Comparison of ENCODE assay signal across 29 cellular contexts in genomic region chr12:83321971-83322370, GRCh38.
"Had no signal": no experiment of that assay in that cellular context is flagged by ENCODE, and none has a peak within 500 bp of the region (broad histone marks: within the 10 kb centered on the region; RNA-seq: fewer than 3 reads in every experiment).

No MANE protein-coding gene starts in this region.

- H3K27me3 Mint-ChIP-seq: natural killer cell treated with Interleukin-12 subunit alpha and Interleukin-12 subunit beta and Interleukin-15 and Interleukin-18, amount 100 ng/mL, for 72 hours; progenitor cell of endocrine pancreas; stimulated activated naive B cell treated with anti-CD40 and anti-IgM and Interleukin-4, amounts not matched to agents 10 μg/mL and 1 μg/mL and 100 μg/mL, for 72 hours; stimulated activated naive CD8-positive, alpha-beta T cell treated with anti-CD3 and anti-CD28 coated beads, Interleukin-15, Interleukin-2, amounts not matched to agents 100 ng/mL and 50 ng/mL, for 24 hours had no signal

- DNase-seq: nephron progenitor cell; occipital lobe; ovary; posterior cingulate gyrus; psoas muscle; right cardiac atrium; right lobe of liver; sigmoid colon; small intestine; stimulated activated CD4-positive, alpha-beta T cell treated with anti-CD3 and anti-CD28 coated beads, Interleukin-15, amount 100 ng/mL, for 24 hours; stimulated activated CD4-positive, alpha-beta T cell treated with anti-CD3 and anti-CD28 coated beads, Interleukin-2, amount 100 ng/mL, for 24 hours; stimulated activated CD4-positive, alpha-beta T cell treated with anti-CD3 and anti-CD28 coated beads, Interleukin-2, amount 100 ng/mL, for 48 hours; stimulated activated CD4-positive, alpha-beta T cell treated with anti-CD3 and anti-CD28 coated beads, Interleukin-4, amount 100 ng/mL, for 24 hours; stimulated activated naive B cell treated with anti-CD40 and anti-IgM and Interleukin-4, amounts not matched to agents 10 μg/mL and 1 μg/mL and 100 μg/mL, for 72 hours; stimulated activated naive CD4-positive, alpha-beta T cell treated with Interleukin-2 at 50 U/mL for 16 hours; stomach; thyroid gland; trophoblast cell; upper lobe of left lung had no signal

- H3K9ac ChIP-seq: parathyroid adenoma had no signal

- H3K9me3 ChIP-seq: neutrophil, ovary, psoas muscle, right lobe of liver, sigmoid colon, stomach, thoracic aorta, thyroid gland, tibial nerve, upper lobe of left lung, vagina had no signal

- H2AFZ ChIP-seq: parathyroid adenoma had no signal

- H3K4me3 Mint-ChIP-seq: natural killer cell treated with Interleukin-12 subunit alpha and Interleukin-12 subunit beta and Interleukin-15 and Interleukin-18, amount 100 ng/mL, for 72 hours; nephron progenitor cell; neural crest cell; stimulated activated effector memory CD8-positive, alpha-beta T cell treated with anti-CD3 and anti-CD28 coated beads, Interleukin-12 subunit alpha, Interleukin-12 subunit beta, amount 100 ng/mL, for 72 hours; stimulated activated naive B cell treated with anti-CD40 and anti-IgM and Interleukin-4, amounts not matched to agents 10 μg/mL and 1 μg/mL and 100 μg/mL, for 72 hours; stimulated activated naive CD8-positive, alpha-beta T cell treated with anti-CD3 and anti-CD28 coated beads, Interleukin-15, Interleukin-2, amounts not matched to agents 100 ng/mL and 50 ng/mL, for 24 hours had no signal

- H3K4me1 ChIP-seq: parathyroid adenoma, psoas muscle, right lobe of liver, stomach, tibial nerve, upper lobe of left lung had no signal

- H3K36me3 ChIP-seq: neutrophil, ovary, right lobe of liver, sigmoid colon, stomach, thoracic aorta, thyroid gland, tibial nerve, upper lobe of left lung, vagina had no signal

- H3K79me2 ChIP-seq: parathyroid adenoma had no signal

- H3K27me3 ChIP-seq: neutrophil, ovary, right lobe of liver, sigmoid colon, stomach, thyroid gland, tibial nerve, upper lobe of left lung, vagina had no signal

- H3K4me3 ChIP-seq: ovary, psoas muscle, right lobe of liver, sigmoid colon, stomach, thoracic aorta, thyroid gland, tibial nerve, upper lobe of left lung, vagina had no signal

- H3K27ac Mint-ChIP-seq: natural killer cell treated with Interleukin-12 subunit alpha and Interleukin-12 subunit beta and Interleukin-15 and Interleukin-18, amount 100 ng/mL, for 72 hours; nephron progenitor cell; progenitor cell of endocrine pancreas; stimulated activated effector memory CD8-positive, alpha-beta T cell treated with anti-CD3 and anti-CD28 coated beads, Interleukin-12 subunit alpha, Interleukin-12 subunit beta, amount 100 ng/mL, for 72 hours; stimulated activated naive B cell treated with anti-CD40 and anti-IgM and Interleukin-4, amounts not matched to agents 10 μg/mL and 1 μg/mL and 100 μg/mL, for 72 hours; stimulated activated naive CD8-positive, alpha-beta T cell treated with anti-CD3 and anti-CD28 coated beads, Interleukin-15, Interleukin-2, amounts not matched to agents 100 ng/mL and 50 ng/mL, for 24 hours had no signal

- H3K9me3 Mint-ChIP-seq: nephron progenitor cell, neural crest cell had no signal

- H3K4me1 Mint-ChIP-seq: neural crest cell; stimulated activated effector memory CD8-positive, alpha-beta T cell treated with anti-CD3 and anti-CD28 coated beads, Interleukin-12 subunit alpha, Interleukin-12 subunit beta, amount 100 ng/mL, for 72 hours; stimulated activated naive B cell treated with anti-CD40 and anti-IgM and Interleukin-4, amounts not matched to agents 10 μg/mL and 1 μg/mL and 100 μg/mL, for 72 hours had no signal

- ATAC-seq: natural killer cell treated with Interleukin-12 subunit alpha and Interleukin-12 subunit beta and Interleukin-15 and Interleukin-18, amount 100 ng/mL, for 72 hours; psoas muscle; right cardiac atrium; right lobe of liver; stimulated activated effector memory CD8-positive, alpha-beta T cell treated with anti-CD3 and anti-CD28 coated beads, Interleukin-12 subunit alpha, Interleukin-12 subunit beta, amount 100 ng/mL, for 72 hours; stimulated activated naive B cell treated with anti-CD40 and anti-IgM and Interleukin-4, amounts not matched to agents 10 μg/mL and 1 μg/mL and 100 μg/mL, for 72 hours had no signal

- H3K36me3 Mint-ChIP-seq: natural killer cell treated with Interleukin-12 subunit alpha and Interleukin-12 subunit beta and Interleukin-15 and Interleukin-18, amount 100 ng/mL, for 72 hours; stimulated activated effector memory CD8-positive, alpha-beta T cell treated with anti-CD3 and anti-CD28 coated beads, Interleukin-12 subunit alpha, Interleukin-12 subunit beta, amount 100 ng/mL, for 72 hours; stimulated activated naive B cell treated with anti-CD40 and anti-IgM and Interleukin-4, amounts not matched to agents 10 μg/mL and 1 μg/mL and 100 μg/mL, for 72 hours had no signal

- H3K27ac ChIP-seq: neutrophil, ovary, parathyroid adenoma, psoas muscle, right lobe of liver, sigmoid colon, stomach, thoracic aorta, thyroid gland, tibial nerve, upper lobe of left lung, vagina had no signal
